Comparison of ENCODE assay signal across 33 cellular contexts in the genomic region with DNA sequence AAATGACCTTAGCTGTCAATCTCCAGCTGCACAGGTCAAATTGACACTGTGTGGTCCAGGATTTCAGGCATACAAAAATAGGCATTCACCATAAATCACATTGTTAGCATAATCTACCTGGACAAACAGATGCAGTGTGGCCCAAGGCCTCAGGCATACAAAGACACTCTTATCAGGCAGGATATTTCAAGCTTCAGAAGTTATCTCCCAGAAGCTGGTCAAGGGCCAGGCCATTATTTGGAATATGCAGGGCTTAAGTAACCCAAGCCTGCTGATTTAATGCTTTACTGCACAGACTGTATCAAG. TPM values are rescaled to one million over a fixed set of nuclear protein-coding genes. Genes with fewer than 3 reads are reported as not detected.
"Had no signal": no experiment of that assay in that cellular context is flagged by ENCODE, and none has a peak within 500 bp of the region (broad histone marks: within the 10 kb centered on the region; RNA-seq: fewer than 3 reads in every experiment).

No MANE protein-coding gene starts in this region.

- H3K9me3 Mint-ChIP-seq: natural killer cell treated with Interleukin-12 subunit alpha and Interleukin-12 subunit beta and Interleukin-15 and Interleukin-18, amount 100 ng/mL, for 72 hours had no signal

- ATAC-seq: activated naive CD8-positive, alpha-beta T cell treated with anti-CD3 and anti-CD28 coated beads, Interleukin-2, amount 50 U/mL, for 24 hours; esophagus mucosa; foreskin keratinocyte; left lobe of liver; mucosa of descending colon; natural killer cell treated with Interleukin-12 subunit alpha and Interleukin-12 subunit beta and Interleukin-15 and Interleukin-18, amount 100 ng/mL, for 72 hours; T-helper 17 cell; WTC11 had no signal

- H3K36me3 ChIP-seq: breast epithelium, heart left ventricle, right atrium auricular region, spleen had no signal

- H3K9me3 ChIP-seq: mucosa of descending colon, testis had no signal

- H3K27ac ChIP-seq: breast epithelium, foreskin keratinocyte, heart left ventricle, right atrium auricular region, spleen, testis had no signal

- H3K27ac Mint-ChIP-seq: activated CD4-positive, alpha-beta memory T cell treated with anti-CD3 and anti-CD28 coated beads, Interleukin-2, amount 10 ng/mL, durations not matched to agents 7 days and 5 days; activated CD4-positive, alpha-beta T cell treated with anti-CD3 and anti-CD28 coated beads, Interleukin-2, amount 10 ng/mL, durations not matched to agents 7 days and 5 days; activated naive CD4-positive, alpha-beta T cell treated with anti-CD3 and anti-CD28 coated beads, Interleukin-2, amount 50 U/mL, for 24 hours; activated naive CD8-positive, alpha-beta T cell treated with anti-CD3 and anti-CD28 coated beads, Interleukin-2, amount 50 U/mL, for 24 hours; activated T-cell treated with anti-CD3 and anti-CD28 coated beads, Interleukin-2, amount 50 U/mL, for 24 hours; dendritic cell treated with granulocyte-macrophage colony-stimulating factor and Interleukin-4, amounts not matched to agents 40 ng/mL and 50 ng/mL, for 4 days; endodermal cell; natural killer cell treated with Interleukin-12 subunit alpha and Interleukin-12 subunit beta and Interleukin-15 and Interleukin-18, amount 100 ng/mL, for 72 hours; T-helper 17 cell; WTC11 had no signal

- H3K27me3 ChIP-seq: breast epithelium, foreskin keratinocyte, right atrium auricular region, spleen, testis had no signal

- DNase-seq: activated CD4-positive, alpha-beta memory T cell treated with anti-CD3 and anti-CD28 coated beads, Interleukin-2, amount 10 ng/mL, durations not matched to agents 7 days and 5 days; activated CD4-positive, alpha-beta T cell treated with anti-CD3 and anti-CD28 coated beads for 1 hour; activated CD4-positive, alpha-beta T cell treated with anti-CD3 and anti-CD28 coated beads, Interleukin-2, amount 10 ng/mL, durations not matched to agents 7 days and 5 days; activated CD8-positive, alpha-beta memory T cell treated with anti-CD3 and anti-CD28 coated beads, Interleukin-2, amount 50 U/mL, for 48 hours; activated gamma-delta T cell treated with Interleukin-2 at 50 U/mL for 16 hours; activated naive CD8-positive, alpha-beta T cell treated with anti-CD3 and anti-CD28 coated beads, Interleukin-2, amount 50 U/mL, for 24 hours; activated T-cell treated with anti-CD3 and anti-CD28 coated beads, Interleukin-2, amount 50 U/mL, for 24 hours; amygdala; endodermal cell; foreskin keratinocyte; heart left ventricle; mesendoderm; mucosa of descending colon; spleen; stimulated activated naive CD4-positive, alpha-beta T cell treated with Interleukin-2 at 50 U/mL for 16 hours; T-helper 17 cell; T1000; testis; trophoblast cell had no signal

- H3K4me3 Mint-ChIP-seq: activated CD4-positive, alpha-beta memory T cell treated with anti-CD3 and anti-CD28 coated beads, Interleukin-2, amount 10 ng/mL, durations not matched to agents 7 days and 5 days; activated CD4-positive, alpha-beta T cell treated with anti-CD3 and anti-CD28 coated beads, Interleukin-2, amount 10 ng/mL, durations not matched to agents 7 days and 5 days; activated naive CD4-positive, alpha-beta T cell treated with anti-CD3 and anti-CD28 coated beads, Interleukin-2, amount 50 U/mL, for 24 hours; activated naive CD8-positive, alpha-beta T cell treated with anti-CD3 and anti-CD28 coated beads, Interleukin-2, amount 50 U/mL, for 24 hours; activated T-cell treated with anti-CD3 and anti-CD28 coated beads, Interleukin-2, amount 50 U/mL, for 24 hours; central memory CD8-positive, alpha-beta T cell; dendritic cell treated with granulocyte-macrophage colony-stimulating factor and Interleukin-4, amounts not matched to agents 40 ng/mL and 50 ng/mL, for 4 days; endodermal cell; natural killer cell treated with Interleukin-12 subunit alpha and Interleukin-12 subunit beta and Interleukin-15 and Interleukin-18, amount 100 ng/mL, for 72 hours; T-helper 17 cell; WTC11 had no signal

- H3K4me3 ChIP-seq: breast epithelium, heart left ventricle, lung, mucosa of descending colon, right atrium auricular region, spleen, testis had no signal

- H3K4me1 Mint-ChIP-seq: activated CD4-positive, alpha-beta memory T cell treated with anti-CD3 and anti-CD28 coated beads, Interleukin-2, amount 10 ng/mL, durations not matched to agents 7 days and 5 days; activated CD4-positive, alpha-beta T cell treated with anti-CD3 and anti-CD28 coated beads, Interleukin-2, amount 10 ng/mL, durations not matched to agents 7 days and 5 days; activated naive CD4-positive, alpha-beta T cell treated with anti-CD3 and anti-CD28 coated beads, Interleukin-2, amount 50 U/mL, for 24 hours; activated naive CD8-positive, alpha-beta T cell treated with anti-CD3 and anti-CD28 coated beads, Interleukin-2, amount 50 U/mL, for 24 hours; central memory CD8-positive, alpha-beta T cell; WTC11 had no signal

- H3K4me1 ChIP-seq: breast epithelium, right atrium auricular region, spleen, testis had no signal

- H3K27me3 Mint-ChIP-seq: activated T-cell treated with anti-CD3 and anti-CD28 coated beads, Interleukin-2, amount 50 U/mL, for 24 hours; T-helper 17 cell had no signal

RNA-seq across cellular contexts. Expression of a gene that starts 25.5 kb away (rescaled TPM):
- total RNA-seq: activated CD4-positive, alpha-beta T cell treated with anti-CD3 and anti-CD28 coated beads, Interleukin-2, amount 10 ng/mL, durations not matched to agents 7 days and 5 days; breast epithelium; esophagus mucosa; foreskin keratinocyte; heart left ventricle; kidney epithelial cell; mucosa of descending colon; myocyte; natural killer cell treated with Interleukin-12 subunit alpha and Interleukin-12 subunit beta and Interleukin-15 and Interleukin-18, amount 100 ng/mL, for 72 hours; omental fat pad; pulmonary artery endothelial cell; right atrium auricular region; spleen; T-helper 17 cell; WTC11 had no signal
- polyA plus RNA-seq: foreskin keratinocyte, heart left ventricle, spleen had no signal
